ENCODE assay signal across 3 cellular contexts in genomic region chr10:79892896-79893295, GRCh38. TPM values are rescaled to one million over a fixed set of nuclear protein-coding genes. Genes with fewer than 3 reads are reported as not detected.
"Had no signal": no experiment of that assay in that cellular context is flagged by ENCODE, and none has a peak within 500 bp of the region (broad histone marks: within the 10 kb centered on the region; RNA-seq: fewer than 3 reads in every experiment).

No MANE protein-coding gene starts in this region.

RNA-seq across cellular contexts. Expression of gene SFTPD, which starts 56.0 kb away (rescaled TPM):
- total RNA-seq: LHCN-M2, M059J, NCI-H460 had no signal
